17 cellular contexts compared by ENCODE assay signal in genomic region chr9:100442072-100442471, GRCh38. TPM values are rescaled to one million over a fixed set of nuclear protein-coding genes. Genes with fewer than 3 reads are reported as not detected.
DNase-seq lines count a peak whose midpoint lies in the region; ATAC-seq and TF ChIP-seq lines count a peak whose summit lies in the region.
"Had no signal": no experiment of that assay in that cellular context is flagged by ENCODE, and none has a peak within 500 bp of the region (broad histone marks: within the 10 kb centered on the region; RNA-seq: fewer than 3 reads in every experiment).

No MANE protein-coding gene starts in this region.

- H3K9me3 Mint-ChIP-seq in HFFc6 (no peaks in the 10 kb centered on the region), endodermal cell (no peaks in the 10 kb centered on the region)

- H3K27ac Mint-ChIP-seq in HFFc6 (peak overlapping the region; percentile 63; the same call in 1 of the 2 replicates), endodermal cell (no peak overlapping the region)

- no peak overlapping the region for H3K4me2 ChIP-seq in mesenchymal stem cell (ENCODE audit: low read length, poor library complexity, severe bottlenecking)

- peaks cover 20% of the 10 kb centered on the region for H3K79me1 ChIP-seq in mesenchymal stem cell (replicated peaks; ENCODE audit: low read length, poor library complexity, severe bottlenecking)

- peaks cover 48% of the 10 kb centered on the region for H3K4me1 Mint-ChIP-seq in HFFc6 (ENCODE audit: low read depth)
- H3K4me1 Mint-ChIP-seq in endodermal cell: peaks cover 4% of the 10 kb centered on the region

- no peak overlapping the region for H4K8ac ChIP-seq in mesenchymal stem cell (ENCODE audit: low read length)

- no peak overlapping the region for H2BK12ac ChIP-seq in mesenchymal stem cell (ENCODE audit: low read length in 2 of 2)

- H3K4me1 ChIP-seq in endodermal cell (ENCODE audit: control insufficient read depth, insufficient read depth, low read length): no peaks in the 10 kb centered on the region
- H3K4me1 ChIP-seq in mesenchymal stem cell (ENCODE audit: control insufficient read depth, insufficient read depth, low read depth, low read length): peaks cover 9% of the 10 kb centered on the region
- H3K4me1 ChIP-seq in tibial artery: no peaks in the 10 kb centered on the region
- no peaks in the 10 kb centered on the region for H3K4me1 ChIP-seq in colonic mucosa
- H3K4me1 ChIP-seq: Caco-2 had no signal

- H3K4me3 ChIP-seq in endodermal cell (ENCODE audit: low read length) (no peak overlapping the region), mesenchymal stem cell (ENCODE audit: insufficient read depth in 1 of 2, low read depth in 1 of 2, low read length in 2 of 2) (peak overlapping the region in 1 of 2 experiments; percentile 63), tibial artery (peak overlapping the region; percentile 2 to 6), colonic mucosa (no peak overlapping the region)

- H3K9ac ChIP-seq in endodermal cell (ENCODE audit: extremely low read depth, low read length, poor library complexity, severe bottlenecking) (no peak overlapping the region), mesenchymal stem cell (ENCODE audit: low read length) (peak overlapping the region; percentile 61), colonic mucosa (ENCODE audit: low read depth in 2 of 2, low read length in 2 of 2) (no peak overlapping the region)

- DNase-seq in HFFc6: no peak
- DNase-seq in endodermal cell: peak; percentile 58
- DNase-seq in mesenchymal stem cell: no peak
- no peak for DNase-seq in tibial artery
- DNase-seq in colonic mucosa: no peak
- DNase-seq: AML-193, Caco-2, DMS153, H7, MV-4-11, NCI-H1417, NCI-H187 treated with DMSO at 0.1 percent for 48 hours, NCI-H2171, NCI-H446 treated with DMSO at 0.1 percent for 48 hours had no signal

- no peaks in the 10 kb centered on the region for H3K27me3 ChIP-seq in endodermal cell (ENCODE audit: control insufficient read depth, insufficient read depth, low read length, poor library complexity, severe bottlenecking)
- H3K27me3 ChIP-seq in mesenchymal stem cell (ENCODE audit: control insufficient read depth in 1 of 2, insufficient read depth in 1 of 2, low read length in 2 of 2): no peaks in the 10 kb centered on the region
- no peaks in the 10 kb centered on the region for H3K27me3 ChIP-seq in tibial artery
- H3K27me3 ChIP-seq in colonic mucosa: no peaks in the 10 kb centered on the region

- H3K14ac ChIP-seq in mesenchymal stem cell (ENCODE audit: low read length in 2 of 2): no peak overlapping the region

- peaks cover 12% of the 10 kb centered on the region for H3K36me3 ChIP-seq in endodermal cell (ENCODE audit: control insufficient read depth, insufficient read depth, low read length)
- H3K36me3 ChIP-seq in mesenchymal stem cell (ENCODE audit: control insufficient read depth in 1 of 2, insufficient read depth in 2 of 2, low read depth in 1 of 2, low read length in 2 of 2): peaks cover 14 to 57% of the 10 kb centered on the region in 2 experiments
- H3K36me3 ChIP-seq in tibial artery: peaks cover 0 to 10% (median 7%) of the 10 kb centered on the region in 3 donors
- H3K36me3 ChIP-seq in colonic mucosa: no peaks in the 10 kb centered on the region

- no peak overlapping the region for H4K91ac ChIP-seq in mesenchymal stem cell (ENCODE audit: low read length)

- H2BK5ac ChIP-seq in mesenchymal stem cell (ENCODE audit: low read depth, low read length, poor library complexity, severe bottlenecking): no peak overlapping the region

- no peaks in the 10 kb centered on the region for H3K9me3 ChIP-seq in endodermal cell (ENCODE audit: control insufficient read depth, low read length)
- H3K9me3 ChIP-seq in mesenchymal stem cell (ENCODE audit: control insufficient read depth, low read length): no peaks in the 10 kb centered on the region
- H3K9me3 ChIP-seq in tibial artery: no peaks in the 10 kb centered on the region
- H3K9me3 ChIP-seq in colonic mucosa: no peaks in the 10 kb centered on the region
- H3K9me3 ChIP-seq: Caco-2 had no signal

- no peak overlapping the region for H3K23ac ChIP-seq in mesenchymal stem cell (ENCODE audit: low read length in 2 of 2)

- no peak overlapping the region for H2BK120ac ChIP-seq in mesenchymal stem cell (ENCODE audit: low read depth, low read length)

- peaks cover 30% of the 10 kb centered on the region for H3K36me3 Mint-ChIP-seq in HFFc6 (ENCODE audit: low read depth)
- H3K36me3 Mint-ChIP-seq in endodermal cell (ENCODE audit: low read depth): peaks cover 25% of the 10 kb centered on the region

- WGBS in endodermal cell (ENCODE audit: insufficient coverage in 1 of 2, insufficient read length in 1 of 2), 2 experiments: 92 to 93% methylated on average over 12 to 17 of the region's 17 CpGs
- WGBS in mesenchymal stem cell: 94% methylated on average over 17 of the region's 17 CpGs

- H2AFZ ChIP-seq in mesenchymal stem cell (ENCODE audit: low read depth, low read length): no peak overlapping the region

- TF ChIP-seq CTCF in HFFc6 (IDR thresholded peaks at IDR 0.05) (no peak), endodermal cell (conservative IDR thresholded peaks at IDR 0.05) (no peak), tibial artery (IDR thresholded peaks at IDR 0.05) (no peak), colonic mucosa (IDR thresholded peaks at IDR 0.05) (no peak)

- H3K18ac ChIP-seq in mesenchymal stem cell (ENCODE audit: low read depth in 1 of 2, low read length in 2 of 2): no peak overlapping the region

- H3K4me3 Mint-ChIP-seq in HFFc6: no peak overlapping the region
- H3K4me3 Mint-ChIP-seq in endodermal cell: no peak overlapping the region

- intact Hi-C loops in tibial artery (cut with DNase I; ENCODE audit: low total_unique reads) (no loop called here), colonic mucosa (cut with DNase I) (no loop called here)

- no peak overlapping the region for H3K4ac ChIP-seq in mesenchymal stem cell (ENCODE audit: low read depth in 1 of 2, low read length in 2 of 2)

- H2BK15ac ChIP-seq in mesenchymal stem cell (ENCODE audit: low read depth, poor library complexity, severe bottlenecking): no peak overlapping the region

- H3K27me3 Mint-ChIP-seq in HFFc6 (ENCODE audit: insufficient read depth): peaks cover 2% of the 10 kb centered on the region; the same call in 1 of the 2 replicates
- H3K27me3 Mint-ChIP-seq in endodermal cell (ENCODE audit: insufficient read depth): no peaks in the 10 kb centered on the region

- H3K27ac ChIP-seq in endodermal cell (ENCODE audit: low read depth, low read length) (no peak overlapping the region), mesenchymal stem cell (ENCODE audit: low read length, poor library complexity, severe bottlenecking) (peak overlapping the region; percentile 31), tibial artery (no peak overlapping the region), colonic mucosa (no peak overlapping the region)
- H3K27ac ChIP-seq: RWPE1 had no signal

- ATAC-seq in HG03196 (IDR thresholded peaks at IDR 0.05; ENCODE audit: unreplicated experiment): no peak
- ATAC-seq in GM18907 (IDR thresholded peaks at IDR 0.05; ENCODE audit: unreplicated experiment): no peak

- peak overlapping the region; percentile 58 for H2AK5ac ChIP-seq in mesenchymal stem cell (ENCODE audit: low read length, severe bottlenecking)

RNA-seq across cellular contexts. Expression of gene MSANTD3, which starts 15.1 kb away (rescaled TPM):
- 10 to 100 TPM; 56.9 to 76.1 (median 71.2) TPM for total RNA-seq in HFFc6 (2021; fragmentation: NEBNext Ultra II Directional; extraction: Animal tissue kit (Norgen Biotek cat#: 25700))
- total RNA-seq in endodermal cell (10 to 100 TPM; 29.8 to 32.2 TPM), colonic mucosa (10 to 100 TPM in 1 of 2 donors, 1 to 10 TPM in 1; 9.1 to 11.7 TPM)
- polyA plus RNA-seq in endodermal cell (2013, experiment 1 of 2): 41.1 TPM
- 43.3 TPM for polyA plus RNA-seq in endodermal cell (2013, experiment 2 of 2)
- polyA plus RNA-seq in mesenchymal stem cell (2013, experiment 1 of 2): 84.0 TPM
- 85.5 TPM for polyA plus RNA-seq in mesenchymal stem cell (2013, experiment 2 of 2)

RNA-seq across cellular contexts. Expression of gene TMEFF1, which starts 30.9 kb away (rescaled TPM):
- 1 to 10 TPM; 1.3 to 2.4 (median 1.6) TPM for total RNA-seq in HFFc6 (2021; fragmentation: NEBNext Ultra II Directional; extraction: Animal tissue kit (Norgen Biotek cat#: 25700))
- total RNA-seq in endodermal cell (100 to 1,000 TPM in 1 of 2 donors, 10 to 100 TPM in 1; 67.5 to 111 TPM), colonic mucosa (under 1 TPM in 1 of 2 donors, not detected in 1; 0.27 TPM)
- 72.7 TPM for polyA plus RNA-seq in endodermal cell (2013, experiment 1 of 2)
- polyA plus RNA-seq in endodermal cell (2013, experiment 2 of 2): 62.6 TPM
- polyA plus RNA-seq in mesenchymal stem cell (2013, experiment 1 of 2): 0.21 TPM
- 0.30 TPM for polyA plus RNA-seq in mesenchymal stem cell (2013, experiment 2 of 2)

Comparison
In these comparisons a context has a peak if more than half of its experiments do, and no peak if none do; other contexts are left out.
1. H3K4me3 ChIP-seq: peak in tibial artery (2 of 2); none in endodermal cell (single experiment) and colonic mucosa (single experiment).
2. RNA of gene TMEFF1, which starts 30.9 kb away (total RNA-seq): 67.5 to 111 TPM in endodermal cell; 1.3 to 2.4 TPM in HFFc6 and 0.27 TPM in colonic mucosa; every median in the first group is over 10 times any median in the second.